ENCODE assay signal across 37 cellular contexts in genomic region chr6:160306284-160306683, GRCh38. TPM values are rescaled to one million over a fixed set of nuclear protein-coding genes. Genes with fewer than 3 reads are reported as not detected.
A peak's percentile ranks its signal among the peaks of the same experiment; 100 is the strongest.
DNase-seq lines count a peak whose midpoint lies in the region; ATAC-seq and TF ChIP-seq lines count a peak whose summit lies in the region.
"Had no signal": no experiment of that assay in that cellular context is flagged by ENCODE, and none has a peak within 500 bp of the region (broad histone marks: within the 10 kb centered on the region; RNA-seq: fewer than 3 reads in every experiment).

No MANE protein-coding gene starts in this region.

- WGBS in body of pancreas, 2 donors, result 25 to 38% methylated on average over 4 of the region's 4 CpGs

- peak in 2 of 4 donors; percentile 11 to 15 for DNase-seq in body of pancreas
- DNase-seq in hippocampal formation (lab: John Stamatoyannopoulos, UW), result peak; percentile 19 to 43
- DNase-seq in nephron progenitor cell, result no peak
- DNase-seq in substantia nigra (lab: John Stamatoyannopoulos, UW), result peak in 43 of 49 donors; percentile 4 to 81 (median 46)
- DNase-seq in LoVo (ENCODE audit: low spot score), result no peak
- no peak for DNase-seq in posterior vena cava (ENCODE audit: low spot score)
- DNase-seq in NCI-H1417 (lab: John Stamatoyannopoulos, UW), result no peak
- DNase-seq in effector memory CD8-positive, alpha-beta T cell, result no peak
- DNase-seq: activated CD4-positive, alpha-beta T cell treated with anti-CD3 and anti-CD28 coated beads, Interleukin-2, amount 50 U/mL, for 48 hours; activated CD4-positive, CD25-positive, alpha-beta regulatory T cell treated with anti-CD3 and anti-CD28 coated beads, Interleukin-2, amount 50 U/mL, for 72 hours; activated CD8-positive, alpha-beta memory T cell treated with anti-CD3 and anti-CD28 coated beads, Interleukin-2, amount 50 U/mL, for 48 hours; activated naive CD4-positive, alpha-beta T cell treated with anti-CD3 and anti-CD28 coated beads, Interleukin-2, amount 10 ng/mL, durations not matched to agents 7 days and 5 days; adrenal gland; brain microvascular endothelial cell; H7; islet precursor cell; KG1; MM.1S; NCI-H2029; NCI-H524 treated with DMSO at 0.1 percent for 48 hours; NK-92 treated with Interleukin-12 subunit alpha and Interleukin-12 subunit beta, amount 100 ng/mL, for 24 hours; ovary; PC-3; right lobe of liver; stimulated activated CD4-positive, alpha-beta T cell treated with anti-CD3 and anti-CD28 coated beads, Interleukin-12 subunit alpha, Interleukin-12 subunit beta, amount 100 ng/mL, for 4 hours; stimulated activated CD4-positive, alpha-beta T cell treated with anti-CD3 and anti-CD28 coated beads, Interleukin-4, amount 100 ng/mL, for 1 hour; T-helper 2 cell had no signal

- no peaks in the 10 kb centered on the region for H3K27me3 ChIP-seq in body of pancreas
- H3K27me3 ChIP-seq: adrenal gland, BLaER1, brain microvascular endothelial cell, ovary, right lobe of liver, tibial nerve had no signal

- peaks cover 7% of the 10 kb centered on the region for H3K27me3 Mint-ChIP-seq in nephron progenitor cell (ENCODE audit: low read depth, poor library complexity)
- H3K27me3 Mint-ChIP-seq in effector memory CD8-positive, alpha-beta T cell, result peaks cover 17 to 21% of the 10 kb centered on the region in 2 donors

- H3K36me3 Mint-ChIP-seq in nephron progenitor cell (ENCODE audit: low read depth), result peaks cover 15% of the 10 kb centered on the region
- no peaks in the 10 kb centered on the region for H3K36me3 Mint-ChIP-seq in effector memory CD8-positive, alpha-beta T cell (ENCODE audit: insufficient read depth)

- peak; percentile 35 for ATAC-seq in body of pancreas
- ATAC-seq in effector memory CD8-positive, alpha-beta T cell (replicated peaks), result no peak
- ATAC-seq: natural killer cell treated with Interleukin-12 subunit alpha and Interleukin-12 subunit beta and Interleukin-15 and Interleukin-18, amount 100 ng/mL, for 72 hours; PC-3; right lobe of liver had no signal

- H3K27ac Mint-ChIP-seq in nephron progenitor cell, result peak overlapping the region; percentile 83
- H3K27ac Mint-ChIP-seq in effector memory CD8-positive, alpha-beta T cell, result no peak overlapping the region
- H3K27ac Mint-ChIP-seq: activated naive CD4-positive, alpha-beta T cell treated with anti-CD3 and anti-CD28 coated beads, Interleukin-2, amount 10 ng/mL, durations not matched to agents 7 days and 5 days; activated T-helper 1 cell treated with anti-CD3 and anti-CD28 coated beads, Interleukin-12 subunit alpha, Interleukin-12 subunit beta, Interleukin-2, Interleukin-4 antibody, amounts not matched to agents 30 ng/mL and 10 ng/mL and 1 ng/mL, durations not matched to agents 14 hours and 24 hours and 36 hours; natural killer cell treated with Interleukin-12 subunit alpha and Interleukin-12 subunit beta and Interleukin-15 and Interleukin-18, amount 100 ng/mL, for 72 hours had no signal

- peaks cover 0 to 3% (median 0%) of the 10 kb centered on the region in 3 donors for H3K9me3 ChIP-seq in body of pancreas
- H3K9me3 ChIP-seq: adrenal gland, ovary had no signal

- H3K27ac ChIP-seq in body of pancreas, result no peak overlapping the region
- no peak overlapping the region for H3K27ac ChIP-seq in substantia nigra (ENCODE audit: low read depth, low read length, poor library complexity, severe bottlenecking)
- H3K27ac ChIP-seq: adrenal gland, BLaER1, brain microvascular endothelial cell, HL-60, ovary, right lobe of liver, tibial nerve had no signal

- no peaks in the 10 kb centered on the region for H3K36me3 ChIP-seq in body of pancreas (replicated peaks in 1 of 2; ENCODE audit: insufficient read depth in 1 of 2, low read depth in 2 of 2)
- H3K36me3 ChIP-seq: adrenal gland, BLaER1, brain microvascular endothelial cell, ovary, right lobe of liver, tibial nerve had no signal

- no peak overlapping the region for H3K4me3 Mint-ChIP-seq in nephron progenitor cell
- H3K4me3 Mint-ChIP-seq in effector memory CD8-positive, alpha-beta T cell, result no peak overlapping the region
- H3K4me3 Mint-ChIP-seq: activated naive CD4-positive, alpha-beta T cell treated with anti-CD3 and anti-CD28 coated beads, Interleukin-2, amount 10 ng/mL, durations not matched to agents 7 days and 5 days; activated T-helper 1 cell treated with anti-CD3 and anti-CD28 coated beads, Interleukin-12 subunit alpha, Interleukin-12 subunit beta, Interleukin-2, Interleukin-4 antibody, amounts not matched to agents 30 ng/mL and 10 ng/mL and 1 ng/mL, durations not matched to agents 14 hours and 24 hours and 36 hours; natural killer cell treated with Interleukin-12 subunit alpha and Interleukin-12 subunit beta and Interleukin-15 and Interleukin-18, amount 100 ng/mL, for 72 hours had no signal

- TF ChIP-seq POLR2A in body of pancreas (IDR thresholded peaks at IDR 0.05), result no peak

- no peak overlapping the region for H3K4me3 ChIP-seq in body of pancreas
- H3K4me3 ChIP-seq: adrenal gland, BLaER1, ovary, right lobe of liver, tibial nerve had no signal

- H3K9me3 Mint-ChIP-seq in nephron progenitor cell, result peaks cover 68% of the 10 kb centered on the region
- H3K9me3 Mint-ChIP-seq in effector memory CD8-positive, alpha-beta T cell, result peaks cover 3 to 4% of the 10 kb centered on the region in 2 donors

- intact Hi-C loops in body of pancreas (cut with DNase I), result no loop called here
- intact Hi-C loops in posterior vena cava (cut with DNase I), result no loop called here

- TF ChIP-seq CTCF in body of pancreas (IDR thresholded peaks at IDR 0.05) (no peak), nephron progenitor cell (IDR thresholded peaks at IDR 0.05) (no peak)

- no peaks in the 10 kb centered on the region for H3K4me1 ChIP-seq in body of pancreas
- H3K4me1 ChIP-seq: adrenal gland, BLaER1, right lobe of liver, tibial nerve had no signal

- peaks cover 27% of the 10 kb centered on the region for H3K4me1 Mint-ChIP-seq in nephron progenitor cell
- H3K4me1 Mint-ChIP-seq in effector memory CD8-positive, alpha-beta T cell (ENCODE audit: low read depth in 2 of 2), result no peaks in the 10 kb centered on the region
- H3K4me1 Mint-ChIP-seq: activated naive CD4-positive, alpha-beta T cell treated with anti-CD3 and anti-CD28 coated beads, Interleukin-2, amount 10 ng/mL, durations not matched to agents 7 days and 5 days had no signal

RNA-seq across cellular contexts. Expression of gene SLC22A3, which starts 41.9 kb away (rescaled TPM):
- total RNA-seq in body of pancreas (1 to 10 TPM in 1 of 2 donors, not detected in 1; 4.9 TPM), posterior vena cava (10 to 100 TPM; 24.3 to 26.6 TPM)
- total RNA-seq: activated T-helper 1 cell treated with anti-CD3 and anti-CD28 coated beads, Interleukin-12 subunit alpha, Interleukin-12 subunit beta, Interleukin-2, Interleukin-4 antibody, amounts not matched to agents 30 ng/mL and 10 ng/mL and 1 ng/mL, durations not matched to agents 14 hours and 24 hours and 36 hours; endothelial cell of umbilical vein; G401; natural killer cell treated with Interleukin-12 subunit alpha and Interleukin-12 subunit beta and Interleukin-15 and Interleukin-18, amount 100 ng/mL, for 72 hours had no signal

RNA-seq across cellular contexts. Expression of gene SLC22A2, which starts 47.7 kb away (rescaled TPM):
- total RNA-seq in body of pancreas, result not detected
- under 1 TPM; 0.37 to 0.43 TPM for total RNA-seq in posterior vena cava
- total RNA-seq: activated T-helper 1 cell treated with anti-CD3 and anti-CD28 coated beads, Interleukin-12 subunit alpha, Interleukin-12 subunit beta, Interleukin-2, Interleukin-4 antibody, amounts not matched to agents 30 ng/mL and 10 ng/mL and 1 ng/mL, durations not matched to agents 14 hours and 24 hours and 36 hours; adrenal gland; chondrocyte; endothelial cell of umbilical vein; fibroblast of lung; G401; liver; natural killer cell treated with Interleukin-12 subunit alpha and Interleukin-12 subunit beta and Interleukin-15 and Interleukin-18, amount 100 ng/mL, for 72 hours; PC-3; right lobe of liver; tibial nerve had no signal

Comparison
In these comparisons a context has a peak if more than half of its experiments do, and no peak if none do; other contexts are left out.
1. DNase-seq: peak in hippocampal formation (2 of 2) and substantia nigra (43 of 49); none in nephron progenitor cell (single experiment), LoVo (single experiment), posterior vena cava (single experiment), NCI-H1417 (0 of 3) and effector memory CD8-positive, alpha-beta T cell (0 of 3).
2. RNA of gene SLC22A3, which starts 41.9 kb away (total RNA-seq): 24.3 to 26.6 TPM in posterior vena cava; 4.9 TPM in body of pancreas; every median in the first group is over 4 times any median in the second.